ENCODE assay signal across 15 cellular contexts in the genomic region with DNA sequence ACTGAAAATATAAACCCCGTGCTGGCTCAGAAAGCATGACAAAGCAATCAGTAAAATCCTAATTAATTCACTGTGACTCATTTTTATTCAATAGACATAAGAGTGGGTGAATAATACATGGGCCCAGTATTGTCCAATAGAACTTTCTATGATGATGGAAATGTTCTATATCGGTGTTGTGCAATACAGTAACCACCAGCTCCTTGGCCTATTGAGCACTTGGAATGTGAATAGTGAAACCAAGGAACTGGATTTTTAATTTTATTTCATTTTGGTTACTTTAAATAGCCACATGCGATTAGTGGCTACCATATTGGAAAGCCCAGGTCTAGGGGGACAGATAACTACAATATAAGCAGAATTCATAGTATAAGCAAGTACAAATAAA.
DNase-seq lines count a peak whose midpoint lies in the region; ATAC-seq and TF ChIP-seq lines count a peak whose summit lies in the region.
"Had no signal": no experiment of that assay in that cellular context is flagged by ENCODE, and none has a peak within 500 bp of the region (broad histone marks: within the 10 kb centered on the region; RNA-seq: fewer than 3 reads in every experiment).

No MANE protein-coding gene starts in this region.

- POLR2A ChIA-PET in CD4-positive, alpha-beta memory T cell (lab: Charles Lee; ENCODE audit: partially characterized antibody), result no interaction called here

- CTCF ChIA-PET in CD4-positive, alpha-beta memory T cell (lab: Charles Lee; ENCODE audit: partially characterized antibody), result no interaction called here

- H3K9me3 Mint-ChIP-seq in CD4-positive, alpha-beta memory T cell, result no peaks in the 10 kb centered on the region
- H3K9me3 Mint-ChIP-seq: activated CD8-positive, alpha-beta T cell treated with anti-CD3 and anti-CD28 coated beads for 36 hours had no signal

- no peaks in the 10 kb centered on the region for H3K27me3 ChIP-seq in SJSA1 (replicated peaks)
- no peaks in the 10 kb centered on the region for H3K27me3 ChIP-seq in skeletal muscle satellite cell (ENCODE audit: control insufficient read depth, insufficient read depth, low read length)
- H3K27me3 ChIP-seq in CD4-positive, alpha-beta memory T cell (ENCODE audit: insufficient read depth, low read length), result no peaks in the 10 kb centered on the region
- H3K27me3 ChIP-seq: BE2C, upper lobe of left lung had no signal

- no peak overlapping the region for H3K27ac Mint-ChIP-seq in CD4-positive, alpha-beta memory T cell
- H3K27ac Mint-ChIP-seq: activated CD8-positive, alpha-beta T cell treated with anti-CD3 and anti-CD28 coated beads for 36 hours had no signal

- no peak overlapping the region for H3K4me2 ChIP-seq in skeletal muscle satellite cell (ENCODE audit: low read length)

- peaks cover 29% of the 10 kb centered on the region for H3K4me1 ChIP-seq in SJSA1 (replicated peaks)
- H3K4me1 ChIP-seq in skeletal muscle satellite cell (ENCODE audit: control insufficient read depth, insufficient read depth, low read length), result peaks cover 25% of the 10 kb centered on the region
- H3K4me1 ChIP-seq in CD4-positive, alpha-beta memory T cell (ENCODE audit: insufficient read depth, low read length), result no peaks in the 10 kb centered on the region
- H3K4me1 ChIP-seq: BE2C, psoas muscle, upper lobe of left lung had no signal

- DNase-seq in HCEC 1CT (peak; percentile 33), SJSA1 (ENCODE audit: low read depth in 1 of 2, low spot score in 2 of 2) (no peak), fibroblast of mammary gland (ENCODE audit: low read depth) (peak; percentile 82)
- no peak for DNase-seq in activated CD4-positive, CD25-positive, alpha-beta regulatory T cell (lab: John Stamatoyannopoulos, UW)
- no peak for DNase-seq in CD4-positive, alpha-beta memory T cell
- DNase-seq: activated naive CD4-positive, alpha-beta T cell; central memory CD4-positive, alpha-beta T cell had no signal

- peak overlapping the region; percentile 37 for H3K9ac ChIP-seq in skeletal muscle satellite cell (ENCODE audit: low read depth, low read length)

- no peak overlapping the region for H3K4me3 ChIP-seq in SJSA1
- H3K4me3 ChIP-seq in fibroblast of mammary gland (ENCODE audit: control insufficient read depth, low read depth, low read length), result no peak overlapping the region
- no peak overlapping the region for H3K4me3 ChIP-seq in skeletal muscle satellite cell (ENCODE audit: low read length)
- no peak overlapping the region for H3K4me3 ChIP-seq in CD4-positive, alpha-beta memory T cell (ENCODE audit: low read length in 2 of 2)
- H3K4me3 ChIP-seq: K562, psoas muscle, SK-N-MC, upper lobe of left lung had no signal

- no peak overlapping the region for H3K4me3 Mint-ChIP-seq in CD4-positive, alpha-beta memory T cell
- H3K4me3 Mint-ChIP-seq: activated CD8-positive, alpha-beta T cell treated with anti-CD3 and anti-CD28 coated beads for 36 hours had no signal

- no peaks in the 10 kb centered on the region for H3K36me3 Mint-ChIP-seq in CD4-positive, alpha-beta memory T cell

- TF ChIP-seq CTCF in fibroblast of mammary gland (conservative IDR thresholded peaks at IDR 0.05; ENCODE audit: control insufficient read depth, insufficient read depth, low read depth, low read length), result no peak

- no peaks in the 10 kb centered on the region for H3K9me3 ChIP-seq in SJSA1 (replicated peaks)
- no peaks in the 10 kb centered on the region for H3K9me3 ChIP-seq in skeletal muscle satellite cell (replicated peaks; ENCODE audit: low read length)
- H3K9me3 ChIP-seq in CD4-positive, alpha-beta memory T cell (ENCODE audit: control insufficient read depth in 1 of 2, low read length in 2 of 2), result no peaks in the 10 kb centered on the region
- H3K9me3 ChIP-seq: BE2C, psoas muscle, upper lobe of left lung had no signal

- H3K27ac ChIP-seq in SJSA1, result peak overlapping the region; percentile 96
- no peak overlapping the region for H3K27ac ChIP-seq in CD4-positive, alpha-beta memory T cell (ENCODE audit: low read depth, low read length)
- H3K27ac ChIP-seq: psoas muscle, SK-N-MC, upper lobe of left lung had no signal

- H3K27me3 Mint-ChIP-seq in CD4-positive, alpha-beta memory T cell, result peaks cover 1 to 10% of the 10 kb centered on the region in 2 donors
- H3K27me3 Mint-ChIP-seq: activated CD8-positive, alpha-beta T cell treated with anti-CD3 and anti-CD28 coated beads for 36 hours had no signal

- H3K4me1 Mint-ChIP-seq in CD4-positive, alpha-beta memory T cell, result no peaks in the 10 kb centered on the region

- intact Hi-C loops in CD4-positive, alpha-beta memory T cell (cut with micrococcal nuclease), result no loop called here

- no peaks in the 10 kb centered on the region for H3K36me3 ChIP-seq in SJSA1
- H3K36me3 ChIP-seq in skeletal muscle satellite cell (ENCODE audit: insufficient read depth, low read length), result no peaks in the 10 kb centered on the region
- H3K36me3 ChIP-seq in CD4-positive, alpha-beta memory T cell (ENCODE audit: insufficient read depth, low read length), result no peaks in the 10 kb centered on the region
- H3K36me3 ChIP-seq: BE2C, upper lobe of left lung had no signal

- ATAC-seq in HG03342 (IDR thresholded peaks at IDR 0.05; ENCODE audit: unreplicated experiment), result no peak
- ATAC-seq: activated CD8-positive, alpha-beta T cell treated with anti-CD3 and anti-CD28 coated beads for 36 hours had no signal

Comparison
In these comparisons a context has a peak if more than half of its experiments do, and no peak if none do; other contexts are left out.
1. DNase-seq: peak in HCEC 1CT (single experiment) and fibroblast of mammary gland (single experiment); none in SJSA1 (0 of 2), activated CD4-positive, CD25-positive, alpha-beta regulatory T cell (0 of 4) and CD4-positive, alpha-beta memory T cell (0 of 5).